ENCODE assay signal across 20 cellular contexts in the genomic region with DNA sequence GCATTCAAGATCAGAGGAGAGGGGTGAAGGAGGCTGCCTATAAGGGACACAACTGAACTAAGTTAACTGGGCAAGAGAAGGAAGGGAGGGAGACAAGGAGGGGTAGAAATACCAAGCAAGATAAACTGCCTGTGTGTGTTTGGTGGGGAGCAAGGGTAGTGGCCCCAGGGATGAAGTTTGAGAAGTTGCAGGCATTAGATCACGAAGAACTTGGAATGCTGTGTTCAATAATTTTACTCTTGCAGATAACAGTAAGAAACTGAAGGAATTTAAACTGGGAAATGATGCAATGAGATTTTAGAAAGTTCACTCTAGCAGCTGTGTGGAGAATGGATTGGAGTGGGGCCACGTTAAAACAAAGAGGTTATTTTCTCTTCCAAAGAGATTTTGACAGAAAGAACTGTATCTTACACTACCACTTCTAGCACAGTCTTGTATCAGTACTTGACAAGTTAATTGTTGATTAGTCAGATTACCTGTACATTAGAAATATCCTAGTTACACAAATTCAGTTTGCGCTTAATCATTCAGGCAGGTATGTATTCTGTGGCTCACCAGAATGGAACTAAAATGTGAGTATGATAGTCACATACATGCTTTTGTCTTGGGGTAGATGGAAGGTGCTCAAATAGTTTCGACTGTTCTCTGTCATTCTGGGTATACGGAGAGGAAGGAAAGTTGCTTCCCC. TPM values are rescaled to one million over a fixed set of nuclear protein-coding genes. Genes with fewer than 3 reads are reported as not detected.
DNase-seq lines count a peak whose midpoint lies in the region; ATAC-seq and TF ChIP-seq lines count a peak whose summit lies in the region.
"Had no signal": no experiment of that assay in that cellular context is flagged by ENCODE, and none has a peak within 500 bp of the region (broad histone marks: within the 10 kb centered on the region; RNA-seq: fewer than 3 reads in every experiment).

No MANE protein-coding gene starts in this region.

- H3K79me2 ChIP-seq in GM23338 (replicated peaks; ENCODE audit: insufficient read depth): peaks cover 67% of the 10 kb centered on the region

- no peak overlapping the region for H2AFZ ChIP-seq in GM23338
- H2AFZ ChIP-seq: neural progenitor cell had no signal

- no peaks in the 10 kb centered on the region for H3F3A ChIP-seq in GM23338 (replicated peaks; ENCODE audit: low read depth)

- H3K27me3 ChIP-seq in GM23338 (ENCODE audit: insufficient read depth) (no peaks in the 10 kb centered on the region), brain microvascular endothelial cell (replicated peaks) (no peaks in the 10 kb centered on the region)
- H3K27me3 ChIP-seq: neural progenitor cell had no signal

- POLR2A ChIA-PET in RWPE1 (lab: Yijun Ruan, JAX; ENCODE audit: low non-redundant PET): no interaction called here

- no peaks in the 10 kb centered on the region for H3K9me3 Mint-ChIP-seq in GM23338
- H3K9me3 Mint-ChIP-seq in mesothelial cell of epicardium: no peaks in the 10 kb centered on the region
- H3K9me3 Mint-ChIP-seq: activated naive CD8-positive, alpha-beta T cell treated with anti-CD3 and anti-CD28 coated beads for 36 hours; memory B cell; neural progenitor cell; stimulated activated memory B cell treated with anti-CD40 and anti-IgM and Interleukin-4, amounts not matched to agents 10 μg/mL and 1 μg/mL and 100 μg/mL, for 72 hours had no signal

- ATAC-seq in GM23338: no peak
- ATAC-seq: stimulated activated memory B cell treated with anti-CD40 and anti-IgM and Interleukin-4, amounts not matched to agents 10 μg/mL and 1 μg/mL and 100 μg/mL, for 72 hours had no signal

- CTCF ChIA-PET in RWPE1 (lab: Yijun Ruan, JAX): no interaction called here

- H3K36me3 ChIP-seq in GM23338 (ENCODE audit: insufficient read depth): no peaks in the 10 kb centered on the region
- H3K36me3 ChIP-seq in brain microvascular endothelial cell (replicated peaks): no peaks in the 10 kb centered on the region
- H3K36me3 ChIP-seq: neural progenitor cell, thoracic aorta had no signal

- H3K4me3 ChIP-seq in GM23338: no peak overlapping the region
- H3K4me3 ChIP-seq in brain microvascular endothelial cell (ENCODE audit: low read depth, low read length): no peak overlapping the region
- H3K4me3 ChIP-seq: esophagus muscularis mucosa, neural progenitor cell, thoracic aorta had no signal

- peak overlapping the region; percentile 38 for H3K27ac Mint-ChIP-seq in GM23338
- H3K27ac Mint-ChIP-seq in mesothelial cell of epicardium: peak overlapping the region; percentile 90
- H3K27ac Mint-ChIP-seq: activated naive CD8-positive, alpha-beta T cell treated with anti-CD3 and anti-CD28 coated beads for 36 hours; memory B cell; neural progenitor cell; stimulated activated memory B cell treated with anti-CD40 and anti-IgM and Interleukin-4, amounts not matched to agents 10 μg/mL and 1 μg/mL and 100 μg/mL, for 72 hours had no signal

- H3K9me2 ChIP-seq in GM23338 (ENCODE audit: insufficient read depth): no peaks in the 10 kb centered on the region

- H3K4me3 Mint-ChIP-seq in GM23338 (no peak overlapping the region), mesothelial cell of epicardium (peak overlapping the region; percentile 1)
- H3K4me3 Mint-ChIP-seq: activated naive CD8-positive, alpha-beta T cell treated with anti-CD3 and anti-CD28 coated beads for 36 hours; memory B cell; neural progenitor cell; stimulated activated memory B cell treated with anti-CD40 and anti-IgM and Interleukin-4, amounts not matched to agents 10 μg/mL and 1 μg/mL and 100 μg/mL, for 72 hours had no signal

- in situ Hi-C loops in brain microvascular endothelial cell (cut with HindIII; ENCODE audit: low pct_ligation_motif_present, low sequenced_read_pairs): no loop called here

- TF ChIP-seq CTCF in GM23338 (conservative IDR thresholded peaks at IDR 0.05; ENCODE audit: low read depth in 2 of 2) (no peak), RWPE1 (conservative IDR thresholded peaks at IDR 0.05; ENCODE audit: low read depth) (no peak), mesothelial cell of epicardium (IDR thresholded peaks at IDR 0.05; ENCODE audit: unreplicated experiment) (no peak), brain microvascular endothelial cell (IDR thresholded peaks at IDR 0.05; ENCODE audit: low read depth, low read length, missing control alignments) (no peak)

- DNase-seq in GM23338 (ENCODE audit: low spot score) (no peak), RWPE1 (ENCODE audit: low spot score) (peak; percentile 20), epithelial cell of prostate (ENCODE audit: low read depth, low spot score) (peak; percentile 29), mesothelial cell of epicardium (ENCODE audit: low spot score in 2 of 2, unreplicated experiment in 2 of 2) (no peak), C1 segment of cervical spinal cord (lab: John Stamatoyannopoulos, UW) (no peak), NCI-H524 treated with DMSO at 0.1 percent for 48 hours (lab: John Stamatoyannopoulos, UW) (no peak), brain microvascular endothelial cell (no peak), HK-2 (ENCODE audit: unreplicated experiment) (no peak)
- DNase-seq: activated CD4-positive, alpha-beta T cell treated with anti-CD3 and anti-CD28 coated beads for 1 hour; activated naive CD8-positive, alpha-beta T cell treated with anti-CD3 and anti-CD28 coated beads for 36 hours; NCI-H1048; NCI-H2029; NCI-H446; NK-92 treated with Interleukin-12 subunit alpha and Interleukin-12 subunit beta, amount 100 ng/mL, for 24 hours; retina had no signal

- H4K20me1 ChIP-seq in GM23338 (replicated peaks; ENCODE audit: insufficient read depth): no peaks in the 10 kb centered on the region

- peaks cover 50% of the 10 kb centered on the region for H3K4me1 ChIP-seq in GM23338 (ENCODE audit: insufficient read depth)
- H3K4me1 ChIP-seq: esophagus muscularis mucosa had no signal

- peaks cover 7% of the 10 kb centered on the region for H3K27me3 Mint-ChIP-seq in GM23338 (ENCODE audit: insufficient read depth, low read depth, poor library complexity)
- no peaks in the 10 kb centered on the region for H3K27me3 Mint-ChIP-seq in mesothelial cell of epicardium (ENCODE audit: low read depth)

- H3K36me3 Mint-ChIP-seq in GM23338 (ENCODE audit: low read depth) (no peaks in the 10 kb centered on the region), mesothelial cell of epicardium (no peaks in the 10 kb centered on the region)
- H3K36me3 Mint-ChIP-seq: activated naive CD8-positive, alpha-beta T cell treated with anti-CD3 and anti-CD28 coated beads for 36 hours; memory B cell; neural progenitor cell; stimulated activated memory B cell treated with anti-CD40 and anti-IgM and Interleukin-4, amounts not matched to agents 10 μg/mL and 1 μg/mL and 100 μg/mL, for 72 hours had no signal

- peak overlapping the region; percentile 39 for H3K27ac ChIP-seq in GM23338 (ENCODE audit: low read depth)
- no peak overlapping the region for H3K27ac ChIP-seq in RWPE1
- peak overlapping the region; percentile 91 for H3K27ac ChIP-seq in epithelial cell of prostate
- H3K27ac ChIP-seq in brain microvascular endothelial cell: no peak overlapping the region
- H3K27ac ChIP-seq: esophagus muscularis mucosa, neural progenitor cell, thoracic aorta had no signal

- H3K4me2 ChIP-seq in GM23338: no peak overlapping the region
- H3K4me2 ChIP-seq: neural progenitor cell had no signal

- H3K4me1 Mint-ChIP-seq in GM23338 (peaks cover 50% of the 10 kb centered on the region), mesothelial cell of epicardium (peaks cover 63% of the 10 kb centered on the region)
- H3K4me1 Mint-ChIP-seq: memory B cell; stimulated activated memory B cell treated with anti-CD40 and anti-IgM and Interleukin-4, amounts not matched to agents 10 μg/mL and 1 μg/mL and 100 μg/mL, for 72 hours had no signal

TF ChIP-seq in GM23338, 12 proteins besides CTCF, POLR2A, EP300 and RAD21:
- no peak for TF ChIP-seq JUNB (IDR thresholded peaks at IDR 0.05; ENCODE audit: unreplicated experiment)

RNA-seq across cellular contexts. Expression of a gene that starts 7.4 kb away (rescaled TPM):
- 47.6 and 49.9 TPM in 2 replicates for total RNA-seq in GM23338 (2014; rRNA removed; shearing (Covaris generic))
- 17.8 and 24.6 TPM in 2 replicates for polyA plus RNA-seq in GM23338 (2016; fragmentation: Nextera tagmentation; extraction: Ambion mirVana)
- total RNA-seq in mesothelial cell of epicardium: 65.3 to 69.5 TPM (median 67.3 TPM) in 3 replicates

Comparison
In these comparisons a context has a peak if more than half of its experiments do, and no peak if none do; other contexts are left out.
1. DNase-seq: peak in RWPE1 (single experiment) and epithelial cell of prostate (single experiment); none in GM23338 (single experiment), mesothelial cell of epicardium (0 of 2), C1 segment of cervical spinal cord (0 of 14), NCI-H524 treated with DMSO at 0.1 percent for 48 hours (single experiment), brain microvascular endothelial cell (single experiment) and HK-2 (single experiment).
2. H3K27ac ChIP-seq: peak in GM23338 (single experiment) and epithelial cell of prostate (single experiment); none in RWPE1 (single experiment) and brain microvascular endothelial cell (single experiment).